11 cellular contexts compared by ENCODE assay signal in the genomic region with DNA sequence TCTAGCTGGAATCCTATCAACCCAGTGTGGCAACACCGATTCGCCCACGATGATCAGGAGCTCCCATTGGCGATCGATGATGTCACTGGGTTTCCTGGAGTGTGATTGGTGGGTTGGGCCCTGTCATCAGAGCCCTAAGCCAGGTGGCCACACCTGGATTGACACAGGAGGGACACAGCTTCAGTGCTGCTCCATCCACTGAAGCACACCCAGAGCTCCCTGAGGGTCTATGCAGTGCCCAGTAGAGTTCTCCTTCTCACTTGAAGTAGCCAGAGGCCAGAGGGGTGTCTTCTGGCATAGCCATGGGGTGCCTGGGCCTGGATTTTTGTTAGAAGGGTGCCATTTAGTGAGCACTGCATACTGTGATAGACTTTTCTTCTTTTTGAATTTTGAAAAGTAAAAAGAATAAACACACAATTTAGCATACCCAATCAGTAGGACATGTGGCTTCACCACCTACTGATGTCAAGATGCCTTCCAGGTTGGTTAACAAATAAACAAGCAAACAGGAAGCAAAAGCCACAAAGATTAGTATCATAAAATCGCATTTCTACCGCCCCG.
DNase-seq lines count a peak whose midpoint lies in the region; ATAC-seq and TF ChIP-seq lines count a peak whose summit lies in the region.
"Had no signal": no experiment of that assay in that cellular context is flagged by ENCODE, and none has a peak within 500 bp of the region (broad histone marks: within the 10 kb centered on the region; RNA-seq: fewer than 3 reads in every experiment).

No MANE protein-coding gene starts in this region.

- H3K27ac ChIP-seq in foreskin keratinocyte (peak overlapping the region; percentile 100), temporal lobe (ENCODE audit: low read depth, low read length) (peak overlapping the region; percentile 77)
- H3K27ac ChIP-seq: colonic mucosa, thoracic aorta had no signal

- peak in 3 of 4 experiments; percentile 10 to 37 (median 13) for ATAC-seq in T-cell (replicated peaks in 1 of 4)
- no peak for ATAC-seq in foreskin keratinocyte
- no peak for ATAC-seq in GM19395 (IDR thresholded peaks at IDR 0.05; ENCODE audit: unreplicated experiment)
- no peak for ATAC-seq in GM21717 (IDR thresholded peaks at IDR 0.05; ENCODE audit: unreplicated experiment)

- DNase-seq in activated gamma-delta T cell treated with Interleukin-2 at 50 U/mL for 16 hours (peak; percentile 29), activated gamma-delta T cell (lab: John Stamatoyannopoulos, UW) (no peak), T-cell (peak in 24 of 34 experiments; percentile 15 to 54 (median 33)), foreskin keratinocyte (no peak), NCI-H226 (no peak)
- DNase-seq: colonic mucosa, NCI-H1930 had no signal

- no peaks in the 10 kb centered on the region for H3K9me3 Mint-ChIP-seq in T-cell

- H3K4me1 Mint-ChIP-seq in T-cell = peaks cover 40 to 71% (median 62%) of the 10 kb centered on the region in 3 donors

- peaks cover 8% of the 10 kb centered on the region for H3K36me3 Mint-ChIP-seq in T-cell

- H3K4me3 Mint-ChIP-seq in T-cell = no peak overlapping the region

- H3K27ac Mint-ChIP-seq in T-cell = peak overlapping the region; percentile 45 to 88

- no peaks in the 10 kb centered on the region for H3K27me3 Mint-ChIP-seq in T-cell

- no peak for TF ChIP-seq CTCF in foreskin keratinocyte (conservative IDR thresholded peaks at IDR 0.05)

- POLR2A ChIA-PET in T-cell (lab: Charles Lee) = interaction anchor here in 1 of 2 donors (0.6 to 1.1 kb wide), 5 partner anchors 43 to 194 kb away, joined by 3 to 10 read pairs (median 4); no protein-coding TSS in a partner anchor

- H3K4me1 ChIP-seq in foreskin keratinocyte = peaks cover 43% of the 10 kb centered on the region
- H3K4me1 ChIP-seq: colonic mucosa had no signal

- CTCF ChIA-PET in T-cell (lab: Charles Lee) = interaction anchor here in 1 of 2 donors (1.1 kb wide), 1 partner anchor 95 kb away, joined by 3 read pairs; no protein-coding TSS in a partner anchor

- no peaks in the 10 kb centered on the region for H3K27me3 ChIP-seq in foreskin keratinocyte
- H3K27me3 ChIP-seq: colonic mucosa had no signal

Comparison
In these comparisons a context has a peak if more than half of its experiments do, and no peak if none do; other contexts are left out.
1. DNase-seq: peak in activated gamma-delta T cell treated with Interleukin-2 at 50 U/mL for 16 hours (single experiment) and T-cell (24 of 34); none in activated gamma-delta T cell (single experiment), foreskin keratinocyte (0 of 2) and NCI-H226 (single experiment).
2. ATAC-seq: peak in T-cell (3 of 4); none in foreskin keratinocyte (single experiment), GM19395 (single experiment) and GM21717 (single experiment).